ENCODE assay signal across 28 cellular contexts in genomic region chr11:16204261-16204660, GRCh38.
"Had no signal": no experiment of that assay in that cellular context is flagged by ENCODE, and none has a peak within 500 bp of the region (broad histone marks: within the 10 kb centered on the region; RNA-seq: fewer than 3 reads in every experiment).

No MANE protein-coding gene starts in this region.

- DNase-seq: dorsolateral prefrontal cortex; effector CD4-positive, alpha-beta T cell; foreskin keratinocyte; glutamatergic neuron; heart right ventricle; hypothalamus; immature natural killer cell; islet precursor cell; kidney glomerular epithelial cell; left colon; mucosa of descending colon; naive B cell; psoas muscle; right cardiac atrium; spleen; stimulated activated naive B cell treated with anti-CD40 and anti-IgM and Interleukin-4, amounts not matched to agents 10 μg/mL and 1 μg/mL and 100 μg/mL, for 72 hours; upper lobe of left lung; uterus had no signal

- H3K4me1 Mint-ChIP-seq: immature natural killer cell; memory B cell; naive B cell; neural progenitor cell; stimulated activated naive B cell treated with anti-CD40 and anti-IgM and Interleukin-4, amounts not matched to agents 10 μg/mL and 1 μg/mL and 100 μg/mL, for 72 hours had no signal

- H3K4me3 Mint-ChIP-seq: immature natural killer cell; memory B cell; naive B cell; natural killer cell treated with Interleukin-12 subunit alpha and Interleukin-12 subunit beta and Interleukin-15 and Interleukin-18, amount 100 ng/mL, for 72 hours; neural progenitor cell; stimulated activated naive B cell treated with anti-CD40 and anti-IgM and Interleukin-4, amounts not matched to agents 10 μg/mL and 1 μg/mL and 100 μg/mL, for 72 hours; stimulated activated naive CD8-positive, alpha-beta T cell treated with anti-CD3 and anti-CD28 coated beads, Interleukin-15, Interleukin-2, amounts not matched to agents 100 ng/mL and 50 ng/mL, for 24 hours had no signal

- H3K4me3 ChIP-seq: dorsolateral prefrontal cortex, heart right ventricle, lung, mucosa of descending colon, neural progenitor cell, psoas muscle, skin epidermis, spleen, thoracic aorta, tibial nerve, upper lobe of left lung, uterus had no signal

- H3K27ac Mint-ChIP-seq: immature natural killer cell; memory B cell; naive B cell; natural killer cell treated with Interleukin-12 subunit alpha and Interleukin-12 subunit beta and Interleukin-15 and Interleukin-18, amount 100 ng/mL, for 72 hours; neural progenitor cell; stimulated activated naive B cell treated with anti-CD40 and anti-IgM and Interleukin-4, amounts not matched to agents 10 μg/mL and 1 μg/mL and 100 μg/mL, for 72 hours; stimulated activated naive CD8-positive, alpha-beta T cell treated with anti-CD3 and anti-CD28 coated beads, Interleukin-15, Interleukin-2, amounts not matched to agents 100 ng/mL and 50 ng/mL, for 24 hours had no signal

- H3K27me3 Mint-ChIP-seq: memory B cell; naive B cell; natural killer cell treated with Interleukin-12 subunit alpha and Interleukin-12 subunit beta and Interleukin-15 and Interleukin-18, amount 100 ng/mL, for 72 hours; stimulated activated naive B cell treated with anti-CD40 and anti-IgM and Interleukin-4, amounts not matched to agents 10 μg/mL and 1 μg/mL and 100 μg/mL, for 72 hours; stimulated activated naive CD8-positive, alpha-beta T cell treated with anti-CD3 and anti-CD28 coated beads, Interleukin-15, Interleukin-2, amounts not matched to agents 100 ng/mL and 50 ng/mL, for 24 hours had no signal

- H3K4me1 ChIP-seq: foreskin keratinocyte, spleen, tibial nerve, upper lobe of left lung, uterus had no signal

- H3K27ac ChIP-seq: dorsolateral prefrontal cortex, epithelial cell of prostate, foreskin keratinocyte, heart right ventricle, neural progenitor cell, psoas muscle, skin epidermis, spleen, thoracic aorta, tibial nerve, upper lobe of left lung, uterus had no signal

- H2AFZ ChIP-seq: neural progenitor cell had no signal

- H3K36me3 ChIP-seq: heart right ventricle, neural progenitor cell, spleen, thoracic aorta, tibial nerve, upper lobe of left lung, uterus had no signal

- H3K9me3 ChIP-seq: mucosa of descending colon, psoas muscle, thoracic aorta, tibial nerve, upper lobe of left lung, uterus had no signal

- H3K36me3 Mint-ChIP-seq: immature natural killer cell; memory B cell; naive B cell; natural killer cell treated with Interleukin-12 subunit alpha and Interleukin-12 subunit beta and Interleukin-15 and Interleukin-18, amount 100 ng/mL, for 72 hours; neural progenitor cell; stimulated activated naive B cell treated with anti-CD40 and anti-IgM and Interleukin-4, amounts not matched to agents 10 μg/mL and 1 μg/mL and 100 μg/mL, for 72 hours had no signal

- H3K27me3 ChIP-seq: foreskin keratinocyte, heart right ventricle, neural progenitor cell, spleen, tibial nerve, upper lobe of left lung, uterus had no signal

- H3K4me2 ChIP-seq: neural progenitor cell had no signal

- ATAC-seq: esophagus mucosa; foreskin keratinocyte; heart right ventricle; left colon; mucosa of descending colon; natural killer cell treated with Interleukin-12 subunit alpha and Interleukin-12 subunit beta and Interleukin-15 and Interleukin-18, amount 100 ng/mL, for 72 hours; psoas muscle; right cardiac atrium; stimulated activated naive B cell treated with anti-CD40 and anti-IgM and Interleukin-4, amounts not matched to agents 10 μg/mL and 1 μg/mL and 100 μg/mL, for 72 hours had no signal

- H3K9me3 Mint-ChIP-seq: stimulated activated naive B cell treated with anti-CD40 and anti-IgM and Interleukin-4, amounts not matched to agents 10 μg/mL and 1 μg/mL and 100 μg/mL, for 72 hours had no signal
